23 cellular contexts compared by ENCODE assay signal in the genomic region with DNA sequence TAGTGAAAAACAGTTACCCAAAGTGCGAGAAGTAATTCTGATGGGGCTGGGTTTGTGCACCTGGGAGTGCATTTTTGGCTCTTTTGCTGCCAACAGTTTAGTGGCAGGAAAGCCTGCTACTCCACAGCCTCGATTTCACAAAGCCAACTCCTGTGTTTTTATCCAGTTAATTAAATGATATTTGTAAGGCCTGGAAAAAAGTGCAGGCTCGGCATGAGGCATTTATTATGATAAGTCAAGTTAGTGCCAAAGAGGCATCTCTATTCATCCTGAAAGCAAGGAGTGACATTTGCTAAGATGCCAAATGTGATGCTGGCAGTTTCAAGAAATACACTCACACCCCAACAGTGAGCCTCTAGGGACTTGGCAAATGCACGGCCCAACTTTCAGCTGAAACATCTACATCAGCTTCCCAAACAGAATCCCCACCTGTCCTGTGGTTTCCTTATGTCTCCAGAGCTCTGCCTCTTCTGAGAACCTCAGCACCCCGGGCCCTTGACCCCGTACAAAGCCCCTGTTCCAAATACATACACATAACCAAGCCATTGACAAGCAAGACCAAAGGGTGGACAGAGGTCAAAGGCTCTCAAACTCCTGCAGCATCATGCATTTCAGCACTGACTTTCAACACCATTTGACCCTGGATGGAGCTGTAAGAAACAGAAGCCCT.
"Had no signal": no experiment of that assay in that cellular context is flagged by ENCODE, and none has a peak within 500 bp of the region (broad histone marks: within the 10 kb centered on the region; RNA-seq: fewer than 3 reads in every experiment).

No MANE protein-coding gene starts in this region.

- H3K9me3 ChIP-seq: SK-N-SH had no signal

- H3K4me3 ChIP-seq: MG63 had no signal

- H3K36me3 ChIP-seq: MG63 had no signal

- H3K27me3 ChIP-seq: MG63 had no signal

- DNase-seq: IMR-90; Karpas-422; KG1; MG63; NCI-H1092 treated with DMSO at 0.1 percent for 48 hours; NCI-H1436; NCI-H187; NCI-H2029; NCI-H2081 treated with DMSO at 0.1 percent for 48 hours; NCI-H2171; NCI-H226; NCI-H446; NCI-H510A; NCI-H524 treated with DMSO at 0.1 percent for 48 hours; NCI-H69; NCI-H774; NK-92 treated with Interleukin-12 subunit alpha and Interleukin-12 subunit beta, amount 100 ng/mL, for 24 hours; PC-3; SHP77; SK-N-SH had no signal

- ATAC-seq: HepG2, Panc1, PC-3 had no signal

- H3K27ac ChIP-seq: RWPE1 had no signal
